In the genomic region with DNA sequence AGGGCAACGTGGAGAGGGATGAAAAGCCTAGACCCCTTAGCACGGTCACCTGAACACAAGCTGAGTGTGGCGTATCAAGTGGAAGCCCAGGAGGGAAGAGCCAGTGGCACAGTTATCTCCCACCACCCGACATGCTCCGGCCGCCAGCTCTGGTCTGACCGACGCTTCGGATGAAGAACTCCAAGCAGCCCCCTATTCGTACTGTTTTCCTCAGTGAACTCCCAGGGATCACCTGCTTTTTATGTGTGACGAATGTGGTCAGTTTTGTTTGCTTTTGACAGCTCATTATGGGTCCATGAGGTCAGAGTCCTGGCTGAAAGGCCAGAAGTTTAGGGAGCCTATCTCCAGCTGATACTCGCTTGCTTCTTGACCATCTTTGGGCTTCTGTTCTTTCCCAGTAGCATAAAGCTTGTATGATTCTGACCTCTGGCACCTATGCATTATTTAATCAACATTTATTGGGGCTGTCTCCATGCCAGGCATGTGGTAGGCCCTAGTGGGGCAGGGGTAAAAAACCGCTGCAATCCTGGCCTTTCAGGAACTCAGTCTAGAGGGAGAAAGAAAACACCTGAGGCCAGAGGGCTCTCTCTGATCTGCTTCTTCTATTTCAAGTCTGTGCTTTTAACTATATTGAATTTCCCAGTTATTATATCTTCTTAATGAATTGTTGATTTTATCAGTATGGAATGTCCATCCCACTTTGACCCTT, we compare ENCODE assay signal across 1 cellular context.
TF ChIP-seq lines count a peak whose summit lies in the region.

No MANE protein-coding gene starts in this region.

TF ChIP-seq in liver, 16 proteins besides CTCF, POLR2A, EP300 and RAD21 (continued from another document):
- TF ChIP-seq, protein P1, sequence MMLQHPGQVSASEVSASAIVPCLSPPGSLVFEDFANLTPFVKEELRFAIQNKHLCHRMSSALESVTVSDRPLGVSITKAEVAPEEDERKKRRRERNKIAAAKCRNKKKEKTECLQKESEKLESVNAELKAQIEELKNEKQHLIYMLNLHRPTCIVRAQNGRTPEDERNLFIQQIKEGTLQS (IDR thresholded peaks at IDR 0.05): no peak
